ENCODE assay signal across 1 cellular context in the genomic region with DNA sequence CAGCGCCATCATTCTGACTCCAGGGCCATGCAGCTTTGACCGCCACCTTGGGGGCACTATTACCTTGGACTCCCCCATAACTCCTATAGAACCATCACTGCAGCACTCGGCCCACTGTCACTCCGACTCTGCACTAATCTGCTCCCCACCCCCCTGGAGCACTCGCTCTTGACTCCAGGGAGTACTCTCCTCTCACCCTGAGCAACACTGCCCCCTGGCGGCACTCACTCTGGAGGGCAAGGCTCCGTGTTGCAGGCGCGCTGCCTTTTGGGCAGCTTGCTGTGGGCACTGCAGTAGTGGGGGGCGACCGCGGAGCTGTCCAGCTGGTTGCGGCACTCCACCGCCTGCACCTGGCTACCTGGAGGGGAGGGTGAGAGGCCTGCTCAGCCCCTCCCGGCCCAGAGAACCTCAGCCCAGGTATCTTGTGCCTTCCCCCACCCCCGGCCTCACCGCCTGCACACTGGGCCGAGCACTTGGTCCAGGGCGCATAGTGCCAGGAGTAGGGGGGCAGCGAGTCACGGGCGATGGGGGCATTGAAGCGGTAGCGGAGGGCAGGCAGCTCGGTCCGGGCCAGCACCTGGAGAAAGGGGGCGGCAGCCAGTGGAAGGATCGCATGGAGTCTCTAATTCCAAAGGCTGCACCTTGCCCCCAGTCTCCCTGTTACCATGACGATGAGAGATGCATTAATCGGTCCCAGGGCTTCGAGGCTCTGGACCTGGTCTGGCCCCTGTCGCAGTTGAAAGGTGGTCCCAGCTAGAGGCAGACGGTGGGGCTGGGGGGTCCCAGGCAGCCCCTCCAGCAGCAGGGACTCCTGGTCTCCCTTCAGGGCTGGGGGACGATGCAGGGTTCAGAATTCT.
TF ChIP-seq lines count a peak whose summit lies in the region.

No MANE protein-coding gene starts in this region.

TF ChIP-seq in HEK293, 187 proteins besides CTCF, POLR2A, EP300 and RAD21 (continued from another document):
- TF ChIP-seq ZNF830 (tag by site-specific recombination; IDR thresholded peaks at IDR 0.05; ENCODE audit: low read depth) (no peak), ZNF302 (tag by site-specific recombination; IDR thresholded peaks at IDR 0.05; ENCODE audit: low read depth) (no peak), ZNF596 (tag by site-specific recombination; IDR thresholded peaks at IDR 0.05) (no peak), ZNF416 (tag by site-specific recombination; IDR thresholded peaks at IDR 0.05) (no peak), ZNF843 (tag by site-specific recombination; IDR thresholded peaks at IDR 0.05) (no peak), ZNF404 (tag by site-specific recombination; IDR thresholded peaks at IDR 0.05) (no peak), SP7 (tag by site-specific recombination; IDR thresholded peaks at IDR 0.05) (no peak), ZEB2 (tag by site-specific recombination; IDR thresholded peaks at IDR 0.05) (no peak), ZNF211 (tag by site-specific recombination; IDR thresholded peaks at IDR 0.05; ENCODE audit: low read depth) (no peak), ZNF16 (tag by site-specific recombination; IDR thresholded peaks at IDR 0.05; ENCODE audit: low read depth) (no peak), ZSCAN16 (tag by site-specific recombination; IDR thresholded peaks at IDR 0.05) (peak; percentile 69; the same call in 1 of the 2 replicates), ZXDB (tag by site-specific recombination; IDR thresholded peaks at IDR 0.05) (0 out of 2 replicates have a peak, but pooled peaks have one; percentile 20)
- TF ChIP-seq, protein P1, sequence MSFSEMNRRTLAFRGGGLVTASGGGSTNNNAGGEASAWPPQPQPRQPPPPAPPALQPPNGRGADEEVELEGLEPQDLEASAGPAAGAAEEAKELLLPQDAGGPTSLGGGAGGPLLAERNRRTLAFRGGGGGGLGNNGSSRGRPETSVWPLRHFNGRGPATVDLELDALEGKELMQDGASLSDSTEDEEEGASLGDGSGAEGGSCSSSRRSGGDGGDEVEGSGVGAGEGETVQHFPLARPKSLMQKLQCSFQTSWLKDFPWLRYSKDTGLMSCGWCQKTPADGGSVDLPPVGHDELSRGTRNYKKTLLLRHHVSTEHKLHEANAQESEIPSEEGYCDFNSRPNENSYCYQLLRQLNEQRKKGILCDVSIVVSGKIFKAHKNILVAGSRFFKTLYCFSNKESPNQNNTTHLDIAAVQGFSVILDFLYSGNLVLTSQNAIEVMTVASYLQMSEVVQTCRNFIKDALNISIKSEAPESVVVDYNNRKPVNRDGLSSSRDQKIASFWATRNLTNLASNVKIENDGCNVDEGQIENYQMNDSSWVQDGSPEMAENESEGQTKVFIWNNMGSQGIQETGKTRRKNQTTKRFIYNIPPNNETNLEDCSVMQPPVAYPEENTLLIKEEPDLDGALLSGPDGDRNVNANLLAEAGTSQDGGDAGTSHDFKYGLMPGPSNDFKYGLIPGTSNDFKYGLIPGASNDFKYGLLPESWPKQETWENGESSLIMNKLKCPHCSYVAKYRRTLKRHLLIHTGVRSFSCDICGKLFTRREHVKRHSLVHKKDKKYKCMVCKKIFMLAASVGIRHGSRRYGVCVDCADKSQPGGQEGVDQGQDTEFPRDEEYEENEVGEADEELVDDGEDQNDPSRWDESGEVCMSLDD (tag by site-specific recombination; IDR thresholded peaks at IDR 0.05) = no peak
- TF ChIP-seq, protein P2, sequence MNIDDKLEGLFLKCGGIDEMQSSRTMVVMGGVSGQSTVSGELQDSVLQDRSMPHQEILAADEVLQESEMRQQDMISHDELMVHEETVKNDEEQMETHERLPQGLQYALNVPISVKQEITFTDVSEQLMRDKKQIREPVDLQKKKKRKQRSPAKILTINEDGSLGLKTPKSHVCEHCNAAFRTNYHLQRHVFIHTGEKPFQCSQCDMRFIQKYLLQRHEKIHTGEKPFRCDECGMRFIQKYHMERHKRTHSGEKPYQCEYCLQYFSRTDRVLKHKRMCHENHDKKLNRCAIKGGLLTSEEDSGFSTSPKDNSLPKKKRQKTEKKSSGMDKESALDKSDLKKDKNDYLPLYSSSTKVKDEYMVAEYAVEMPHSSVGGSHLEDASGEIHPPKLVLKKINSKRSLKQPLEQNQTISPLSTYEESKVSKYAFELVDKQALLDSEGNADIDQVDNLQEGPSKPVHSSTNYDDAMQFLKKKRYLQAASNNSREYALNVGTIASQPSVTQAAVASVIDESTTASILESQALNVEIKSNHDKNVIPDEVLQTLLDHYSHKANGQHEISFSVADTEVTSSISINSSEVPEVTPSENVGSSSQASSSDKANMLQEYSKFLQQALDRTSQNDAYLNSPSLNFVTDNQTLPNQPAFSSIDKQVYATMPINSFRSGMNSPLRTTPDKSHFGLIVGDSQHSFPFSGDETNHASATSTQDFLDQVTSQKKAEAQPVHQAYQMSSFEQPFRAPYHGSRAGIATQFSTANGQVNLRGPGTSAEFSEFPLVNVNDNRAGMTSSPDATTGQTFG (tag by site-specific recombination; IDR thresholded peaks at IDR 0.05; ENCODE audit: borderline replicate concordance) = no peak
- TF ChIP-seq, protein P3, sequence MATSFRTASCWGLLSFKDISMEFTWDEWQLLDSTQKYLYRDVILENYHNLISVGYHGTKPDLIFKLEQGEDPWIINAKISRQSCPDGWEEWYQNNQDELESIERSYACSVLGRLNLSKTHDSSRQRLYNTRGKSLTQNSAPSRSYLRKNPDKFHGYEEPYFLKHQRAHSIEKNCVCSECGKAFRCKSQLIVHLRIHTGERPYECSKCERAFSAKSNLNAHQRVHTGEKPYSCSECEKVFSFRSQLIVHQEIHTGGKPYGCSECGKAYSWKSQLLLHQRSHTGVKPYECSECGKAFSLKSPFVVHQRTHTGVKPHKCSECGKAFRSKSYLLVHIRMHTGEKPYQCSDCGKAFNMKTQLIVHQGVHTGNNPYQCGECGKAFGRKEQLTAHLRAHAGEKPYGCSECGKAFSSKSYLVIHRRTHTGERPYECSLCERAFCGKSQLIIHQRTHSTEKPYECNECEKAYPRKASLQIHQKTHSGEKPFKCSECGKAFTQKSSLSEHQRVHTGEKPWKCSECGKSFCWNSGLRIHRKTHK (tag by site-specific recombination; IDR thresholded peaks at IDR 0.05) = no peak
- TF ChIP-seq, protein P4, sequence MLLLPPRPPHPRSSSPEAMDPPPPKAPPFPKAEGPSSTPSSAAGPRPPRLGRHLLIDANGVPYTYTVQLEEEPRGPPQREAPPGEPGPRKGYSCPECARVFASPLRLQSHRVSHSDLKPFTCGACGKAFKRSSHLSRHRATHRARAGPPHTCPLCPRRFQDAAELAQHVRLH (tag by site-specific recombination; IDR thresholded peaks at IDR 0.05) = 0 out of 2 replicates have a peak, but pooled peaks have one; percentile 78
